In the genomic region with DNA sequence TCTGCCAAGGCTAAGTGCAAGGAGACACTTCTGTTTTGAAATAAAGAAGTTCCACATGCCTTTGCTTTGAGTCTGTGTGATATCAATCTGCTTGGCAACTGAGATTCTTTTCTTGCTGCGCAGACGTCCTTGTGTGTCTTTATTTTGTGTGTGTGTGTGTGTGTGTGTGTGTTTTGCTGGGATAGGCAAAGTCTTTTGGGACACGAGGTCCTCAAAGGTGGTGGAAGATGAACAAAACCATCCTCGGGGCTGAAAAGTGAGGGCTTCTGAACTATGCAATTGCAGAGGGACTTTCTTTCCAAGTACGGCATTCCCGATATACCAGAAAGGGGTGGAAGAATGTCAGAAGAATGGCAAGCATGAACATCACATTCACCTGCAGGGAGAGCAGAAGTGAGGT, we compare ENCODE assay signal across 1 cellular context.
TF ChIP-seq lines count a peak whose summit lies in the region.

No MANE protein-coding gene starts in this region.

TF ChIP-seq in WTC11, 78 proteins besides CTCF, POLR2A, EP300 and RAD21 (continued from another document):
- no peak for TF ChIP-seq TEAD4 (CRISPR knock-in tag; IDR thresholded peaks at IDR 0.05)
- no peak for TF ChIP-seq EMX1 (CRISPR knock-in tag; IDR thresholded peaks at IDR 0.05)
